8 cellular contexts compared by ENCODE assay signal in genomic region chr2:201882353-201883095, GRCh38.
A peak's percentile ranks its signal among the peaks of the same experiment; 100 is the strongest.
DNase-seq lines count a peak whose midpoint lies in the region; ATAC-seq and TF ChIP-seq lines count a peak whose summit lies in the region.

No MANE protein-coding gene starts in this region.

- H3K9me3 ChIP-seq in Loucy (ENCODE audit: insufficient read depth, low read depth, low read length), result no peaks in the 10 kb centered on the region

- CTCF ChIA-PET in activated CD4-positive, alpha-beta memory T cell treated with anti-CD3 and anti-CD28 coated beads for 36 hours (lab: Charles Lee), result no interaction called here
- CTCF ChIA-PET in activated CD4-positive, alpha-beta memory T cell treated with anti-CD3 and anti-CD28 coated beads, Interleukin-2, amount 10 ng/mL, durations not matched to agents 7 days and 5 days (lab: Charles Lee), result no interaction called here

- H3K27me3 ChIP-seq in Loucy (ENCODE audit: insufficient read depth, low read length, poor library complexity, severe bottlenecking), result no peaks in the 10 kb centered on the region

- peak overlapping the region; percentile 3 for H3K4me3 Mint-ChIP-seq in activated CD4-positive, alpha-beta memory T cell treated with anti-CD3 and anti-CD28 coated beads for 36 hours
- no peak overlapping the region for H3K4me3 Mint-ChIP-seq in activated CD4-positive, alpha-beta memory T cell treated with anti-CD3 and anti-CD28 coated beads, Interleukin-2, amount 10 ng/mL, durations not matched to agents 7 days and 5 days
- H3K4me3 Mint-ChIP-seq in activated naive CD8-positive, alpha-beta T cell treated with anti-CD3 and anti-CD28 coated beads for 36 hours, result peak overlapping the region; percentile 44
- peak overlapping the region; percentile 66 for H3K4me3 Mint-ChIP-seq in nephron progenitor cell

- intact Hi-C loops in activated CD4-positive, alpha-beta memory T cell treated with anti-CD3 and anti-CD28 coated beads for 36 hours (cut with micrococcal nuclease), result no loop called here

- H3K36me3 Mint-ChIP-seq in activated CD4-positive, alpha-beta memory T cell treated with anti-CD3 and anti-CD28 coated beads for 36 hours, result no peaks in the 10 kb centered on the region
- H3K36me3 Mint-ChIP-seq in activated CD4-positive, alpha-beta memory T cell treated with anti-CD3 and anti-CD28 coated beads, Interleukin-2, amount 10 ng/mL, durations not matched to agents 7 days and 5 days (ENCODE audit: low read depth), result no peaks in the 10 kb centered on the region
- no peaks in the 10 kb centered on the region for H3K36me3 Mint-ChIP-seq in activated naive CD8-positive, alpha-beta T cell treated with anti-CD3 and anti-CD28 coated beads for 36 hours
- H3K36me3 Mint-ChIP-seq in nephron progenitor cell (ENCODE audit: low read depth), result no peaks in the 10 kb centered on the region

- ATAC-seq in GM21367 (IDR thresholded peaks at IDR 0.05; ENCODE audit: unreplicated experiment), result no peak
- no peak for ATAC-seq in GM18502 (IDR thresholded peaks at IDR 0.05; ENCODE audit: poor library complexity, unreplicated experiment)

- peaks cover 8% of the 10 kb centered on the region for H3K4me1 Mint-ChIP-seq in activated CD4-positive, alpha-beta memory T cell treated with anti-CD3 and anti-CD28 coated beads for 36 hours (ENCODE audit: low read depth)
- peaks cover 19% of the 10 kb centered on the region for H3K4me1 Mint-ChIP-seq in activated CD4-positive, alpha-beta memory T cell treated with anti-CD3 and anti-CD28 coated beads, Interleukin-2, amount 10 ng/mL, durations not matched to agents 7 days and 5 days
- H3K4me1 Mint-ChIP-seq in activated naive CD8-positive, alpha-beta T cell treated with anti-CD3 and anti-CD28 coated beads for 36 hours, result peaks cover 16% of the 10 kb centered on the region
- H3K4me1 Mint-ChIP-seq in nephron progenitor cell, result peaks cover 91% of the 10 kb centered on the region

- H3K27ac Mint-ChIP-seq in activated CD4-positive, alpha-beta memory T cell treated with anti-CD3 and anti-CD28 coated beads for 36 hours, result no peak overlapping the region
- no peak overlapping the region for H3K27ac Mint-ChIP-seq in activated CD4-positive, alpha-beta memory T cell treated with anti-CD3 and anti-CD28 coated beads, Interleukin-2, amount 10 ng/mL, durations not matched to agents 7 days and 5 days
- no peak overlapping the region for H3K27ac Mint-ChIP-seq in activated naive CD8-positive, alpha-beta T cell treated with anti-CD3 and anti-CD28 coated beads for 36 hours
- peak overlapping the region; percentile 97 for H3K27ac Mint-ChIP-seq in nephron progenitor cell

- no peaks in the 10 kb centered on the region for H3K79me2 ChIP-seq in Loucy (ENCODE audit: insufficient read depth, low read length)

- peak overlapping the region; percentile 65 for H3K4me2 ChIP-seq in Loucy (ENCODE audit: low read depth, low read length, poor library complexity, severe bottlenecking)

- no peaks in the 10 kb centered on the region for H3K9me2 ChIP-seq in Loucy (replicated peaks; ENCODE audit: low read depth, low read length)

- peaks cover 32% of the 10 kb centered on the region for H3K27me3 Mint-ChIP-seq in activated CD4-positive, alpha-beta memory T cell treated with anti-CD3 and anti-CD28 coated beads for 36 hours
- H3K27me3 Mint-ChIP-seq in activated CD4-positive, alpha-beta memory T cell treated with anti-CD3 and anti-CD28 coated beads, Interleukin-2, amount 10 ng/mL, durations not matched to agents 7 days and 5 days, result peaks cover 61% of the 10 kb centered on the region
- peaks cover 58% of the 10 kb centered on the region for H3K27me3 Mint-ChIP-seq in activated naive CD8-positive, alpha-beta T cell treated with anti-CD3 and anti-CD28 coated beads for 36 hours
- no peaks in the 10 kb centered on the region for H3K27me3 Mint-ChIP-seq in nephron progenitor cell (ENCODE audit: low read depth, poor library complexity)

- no peak for TF ChIP-seq CTCF in Loucy (conservative IDR thresholded peaks at IDR 0.05; ENCODE audit: low read length)
- TF ChIP-seq CTCF in nephron progenitor cell (IDR thresholded peaks at IDR 0.05), result no peak

- H3K9ac ChIP-seq in Loucy (ENCODE audit: low read depth, low read length, poor library complexity, severe bottlenecking), result no peak overlapping the region

- peak; percentile 10 for DNase-seq in activated CD4-positive, alpha-beta memory T cell treated with anti-CD3 and anti-CD28 coated beads for 36 hours
- DNase-seq in activated CD4-positive, alpha-beta memory T cell treated with anti-CD3 and anti-CD28 coated beads, Interleukin-2, amount 10 ng/mL, durations not matched to agents 7 days and 5 days, result no peak
- no peak for DNase-seq in activated naive CD8-positive, alpha-beta T cell treated with anti-CD3 and anti-CD28 coated beads for 36 hours
- DNase-seq in nephron progenitor cell, result peak; percentile 69
- DNase-seq in NCI-H1930 (lab: John Stamatoyannopoulos, UW), result no peak

- POLR2A ChIA-PET in activated CD4-positive, alpha-beta memory T cell treated with anti-CD3 and anti-CD28 coated beads for 36 hours (lab: Charles Lee), result no interaction called here
- POLR2A ChIA-PET in activated CD4-positive, alpha-beta memory T cell treated with anti-CD3 and anti-CD28 coated beads, Interleukin-2, amount 10 ng/mL, durations not matched to agents 7 days and 5 days (lab: Charles Lee), result no interaction called here

- no peaks in the 10 kb centered on the region for H3F3A ChIP-seq in Loucy (ENCODE audit: low read depth)

- H3K4me3 ChIP-seq in Loucy (ENCODE audit: low read length, poor library complexity, severe bottlenecking), result peak overlapping the region; percentile 62

- H3K36me3 ChIP-seq in Loucy (ENCODE audit: insufficient read depth, low read length), result no peaks in the 10 kb centered on the region

- H2AFZ ChIP-seq in Loucy (ENCODE audit: low read length), result no peak overlapping the region

- no peaks in the 10 kb centered on the region for H3K9me3 Mint-ChIP-seq in activated CD4-positive, alpha-beta memory T cell treated with anti-CD3 and anti-CD28 coated beads for 36 hours
- no peaks in the 10 kb centered on the region for H3K9me3 Mint-ChIP-seq in activated CD4-positive, alpha-beta memory T cell treated with anti-CD3 and anti-CD28 coated beads, Interleukin-2, amount 10 ng/mL, durations not matched to agents 7 days and 5 days
- H3K9me3 Mint-ChIP-seq in activated naive CD8-positive, alpha-beta T cell treated with anti-CD3 and anti-CD28 coated beads for 36 hours, result no peaks in the 10 kb centered on the region
- H3K9me3 Mint-ChIP-seq in nephron progenitor cell, result no peaks in the 10 kb centered on the region

- H3K4me1 ChIP-seq in Loucy (ENCODE audit: insufficient read depth, low read length, poor library complexity, severe bottlenecking), result peaks cover 41% of the 10 kb centered on the region

- no peaks in the 10 kb centered on the region for H4K20me1 ChIP-seq in Loucy (ENCODE audit: insufficient read depth, low read length, poor library complexity, severe bottlenecking)

Comparison
In these comparisons a context has a peak if more than half of its experiments do, and no peak if none do; other contexts are left out.
1. DNase-seq: peak in activated CD4-positive, alpha-beta memory T cell treated with anti-CD3 and anti-CD28 coated beads for 36 hours (single experiment) and nephron progenitor cell (single experiment); none in activated CD4-positive, alpha-beta memory T cell treated with anti-CD3 and anti-CD28 coated beads, Interleukin-2, amount 10 ng/mL, durations not matched to agents 7 days and 5 days (single experiment), activated naive CD8-positive, alpha-beta T cell treated with anti-CD3 and anti-CD28 coated beads for 36 hours (single experiment) and NCI-H1930 (0 of 2).